ENCODE assay signal across 12 cellular contexts in genomic region chr7:44102846-44103565, GRCh38. TPM values are rescaled to one million over a fixed set of nuclear protein-coding genes. Genes with fewer than 3 reads are reported as not detected.
DNase-seq lines count a peak whose midpoint lies in the region; ATAC-seq lines count a peak whose summit lies in the region.
"Had no signal": no experiment of that assay in that cellular context is flagged by ENCODE, and none has a peak within 500 bp of the region (broad histone marks: within the 10 kb centered on the region; RNA-seq: fewer than 3 reads in every experiment).

No MANE protein-coding gene starts in this region.

- H3K4me3 ChIP-seq in right cardiac atrium (ENCODE audit: low read length) (no peak overlapping the region), stomach smooth muscle (ENCODE audit: low read length in 2 of 2) (no peak overlapping the region)

- DNase-seq in T-helper 1 cell (no peak), right cardiac atrium (peak in 2 of 3 donors; percentile 6 to 47)
- no peak for DNase-seq in activated T-helper 1 cell treated with anti-CD3 and anti-CD28 coated beads, Interleukin-12 subunit alpha, Interleukin-12 subunit beta, Interleukin-2, Interleukin-4 antibody, amounts not matched to agents 30 ng/mL and 10 ng/mL and 1 ng/mL, durations not matched to agents 14 hours and 24 hours and 36 hours (ENCODE audit: low spot score)
- DNase-seq in stimulated activated CD4-positive, alpha-beta T cell treated with anti-CD3 and anti-CD28 coated beads, Interleukin-4, amount 100 ng/mL, for 1 hour: no peak
- DNase-seq: 8988T had no signal

- H3K4me1 ChIP-seq in right cardiac atrium (ENCODE audit: control insufficient read depth, insufficient read depth, low read length) (no peaks in the 10 kb centered on the region), stomach smooth muscle (ENCODE audit: control insufficient read depth, insufficient read depth, low read length) (peaks cover 37% of the 10 kb centered on the region)

- H3K36me3 Mint-ChIP-seq in T-helper 1 cell treated with Interleukin-12 subunit alpha and Interleukin-12 subunit beta and Interleukin-4 antibody, amounts not matched to agents 30 μg/mL and 1 μg/mL, for 36 hours (ENCODE audit: low read depth): no peaks in the 10 kb centered on the region
- no peaks in the 10 kb centered on the region for H3K36me3 Mint-ChIP-seq in activated T-helper 1 cell treated with anti-CD3 and anti-CD28 coated beads, Interleukin-12 subunit alpha, Interleukin-12 subunit beta, Interleukin-2, Interleukin-4 antibody, amounts not matched to agents 30 ng/mL and 10 ng/mL and 1 ng/mL, durations not matched to agents 14 hours and 24 hours and 36 hours (ENCODE audit: low read depth)

- peaks cover 0 to under 1% of the 10 kb centered on the region in 2 donors for H3K36me3 ChIP-seq in stomach smooth muscle (ENCODE audit: control insufficient read depth in 2 of 2, insufficient read depth in 2 of 2, low read length in 2 of 2)

- WGBS in right cardiac atrium: 74% methylated on average over 8 of the region's 8 CpGs

- H3K27me3 ChIP-seq in right cardiac atrium (ENCODE audit: control insufficient read depth, insufficient read depth) (no peaks in the 10 kb centered on the region), stomach smooth muscle (ENCODE audit: control insufficient read depth in 1 of 2, insufficient read depth in 2 of 2, low read length in 2 of 2) (peaks cover 2 to 28% of the 10 kb centered on the region in 2 donors)

- peak overlapping the region; percentile 49 for H3K4me3 Mint-ChIP-seq in T-helper 1 cell treated with Interleukin-12 subunit alpha and Interleukin-12 subunit beta and Interleukin-4 antibody, amounts not matched to agents 30 μg/mL and 1 μg/mL, for 36 hours
- peak overlapping the region; percentile 74 for H3K4me3 Mint-ChIP-seq in activated T-helper 1 cell treated with anti-CD3 and anti-CD28 coated beads, Interleukin-12 subunit alpha, Interleukin-12 subunit beta, Interleukin-2, Interleukin-4 antibody, amounts not matched to agents 30 ng/mL and 10 ng/mL and 1 ng/mL, durations not matched to agents 14 hours and 24 hours and 36 hours

- no peaks in the 10 kb centered on the region for H3K9me3 ChIP-seq in right cardiac atrium (ENCODE audit: control insufficient read depth, low read length)
- H3K9me3 ChIP-seq in stomach smooth muscle (ENCODE audit: control insufficient read depth in 2 of 2, low read length in 2 of 2): no peaks in the 10 kb centered on the region

- H3K9ac ChIP-seq in stomach smooth muscle (ENCODE audit: low read length in 2 of 2): peak overlapping the region in 1 of 2 donors; percentile 5

- H3K9me3 Mint-ChIP-seq in T-helper 1 cell treated with Interleukin-12 subunit alpha and Interleukin-12 subunit beta and Interleukin-4 antibody, amounts not matched to agents 30 μg/mL and 1 μg/mL, for 36 hours: no peaks in the 10 kb centered on the region
- H3K9me3 Mint-ChIP-seq in activated T-helper 1 cell treated with anti-CD3 and anti-CD28 coated beads, Interleukin-12 subunit alpha, Interleukin-12 subunit beta, Interleukin-2, Interleukin-4 antibody, amounts not matched to agents 30 ng/mL and 10 ng/mL and 1 ng/mL, durations not matched to agents 14 hours and 24 hours and 36 hours: no peaks in the 10 kb centered on the region

- peaks cover 19% of the 10 kb centered on the region for H3K27me3 Mint-ChIP-seq in T-helper 1 cell treated with Interleukin-12 subunit alpha and Interleukin-12 subunit beta and Interleukin-4 antibody, amounts not matched to agents 30 μg/mL and 1 μg/mL, for 36 hours (ENCODE audit: low read depth)
- peaks cover 20% of the 10 kb centered on the region for H3K27me3 Mint-ChIP-seq in activated T-helper 1 cell treated with anti-CD3 and anti-CD28 coated beads, Interleukin-12 subunit alpha, Interleukin-12 subunit beta, Interleukin-2, Interleukin-4 antibody, amounts not matched to agents 30 ng/mL and 10 ng/mL and 1 ng/mL, durations not matched to agents 14 hours and 24 hours and 36 hours (ENCODE audit: insufficient read depth)

- H3K27ac ChIP-seq in right cardiac atrium (ENCODE audit: low read length) (peak overlapping the region; percentile 1), stomach smooth muscle (ENCODE audit: low read length) (peak overlapping the region; percentile 41)

- H3K27ac Mint-ChIP-seq in T-helper 1 cell treated with Interleukin-12 subunit alpha and Interleukin-12 subunit beta and Interleukin-4 antibody, amounts not matched to agents 30 μg/mL and 1 μg/mL, for 36 hours: no peak overlapping the region
- no peak overlapping the region for H3K27ac Mint-ChIP-seq in activated T-helper 1 cell treated with anti-CD3 and anti-CD28 coated beads, Interleukin-12 subunit alpha, Interleukin-12 subunit beta, Interleukin-2, Interleukin-4 antibody, amounts not matched to agents 30 ng/mL and 10 ng/mL and 1 ng/mL, durations not matched to agents 14 hours and 24 hours and 36 hours

- ATAC-seq in right cardiac atrium: no peak
- ATAC-seq in HG02759 (IDR thresholded peaks at IDR 0.05; ENCODE audit: unreplicated experiment): no peak
- no peak for ATAC-seq in GM18870 (IDR thresholded peaks at IDR 0.05; ENCODE audit: unreplicated experiment)

- peaks cover 7% of the 10 kb centered on the region for H3K4me1 Mint-ChIP-seq in T-helper 1 cell treated with Interleukin-12 subunit alpha and Interleukin-12 subunit beta and Interleukin-4 antibody, amounts not matched to agents 30 μg/mL and 1 μg/mL, for 36 hours (ENCODE audit: low read depth)
- peaks cover 11% of the 10 kb centered on the region for H3K4me1 Mint-ChIP-seq in activated T-helper 1 cell treated with anti-CD3 and anti-CD28 coated beads, Interleukin-12 subunit alpha, Interleukin-12 subunit beta, Interleukin-2, Interleukin-4 antibody, amounts not matched to agents 30 ng/mL and 10 ng/mL and 1 ng/mL, durations not matched to agents 14 hours and 24 hours and 36 hours (ENCODE audit: low read depth)

- intact Hi-C loops in activated T-helper 1 cell treated with anti-CD3 and anti-CD28 coated beads, Interleukin-12 subunit alpha, Interleukin-12 subunit beta, Interleukin-2, Interleukin-4 antibody, amounts not matched to agents 30 ng/mL and 10 ng/mL and 1 ng/mL, durations not matched to agents 14 hours and 24 hours and 36 hours (cut with micrococcal nuclease): no loop called here
- intact Hi-C loops in right cardiac atrium (cut with DNase I): no loop called here

RNA-seq across cellular contexts. Expression of gene AEBP1, which starts 1.1 kb away (rescaled TPM):
- total RNA-seq in activated T-helper 1 cell treated with anti-CD3 and anti-CD28 coated beads, Interleukin-12 subunit alpha, Interleukin-12 subunit beta, Interleukin-2, Interleukin-4 antibody, amounts not matched to agents 30 ng/mL and 10 ng/mL and 1 ng/mL, durations not matched to agents 14 hours and 24 hours and 36 hours: 17.0 and 17.2 TPM in 2 replicates
- total RNA-seq in right cardiac atrium: 100 to 1,000 TPM in 2 of 4 donors, 10 to 100 TPM in 2; 81.0 to 124 (median 103) TPM
- 62.8 TPM for polyA plus RNA-seq in right cardiac atrium
- total RNA-seq: M059J had no signal

RNA-seq across cellular contexts. Expression of gene POLD2, which starts 20.3 kb away (rescaled TPM):
- total RNA-seq in activated T-helper 1 cell treated with anti-CD3 and anti-CD28 coated beads, Interleukin-12 subunit alpha, Interleukin-12 subunit beta, Interleukin-2, Interleukin-4 antibody, amounts not matched to agents 30 ng/mL and 10 ng/mL and 1 ng/mL, durations not matched to agents 14 hours and 24 hours and 36 hours: 234 and 250 TPM in 2 replicates
- 100 to 1,000 TPM in 1 of 4 donors, 10 to 100 TPM in 3; 85.8 to 110 (median 99.0) TPM for total RNA-seq in right cardiac atrium
- polyA plus RNA-seq in right cardiac atrium: 86.6 TPM

RNA-seq across cellular contexts. Expression of gene POLM, which starts 20.7 kb away (rescaled TPM):
- 36.9 and 41.7 TPM in 2 replicates for total RNA-seq in activated T-helper 1 cell treated with anti-CD3 and anti-CD28 coated beads, Interleukin-12 subunit alpha, Interleukin-12 subunit beta, Interleukin-2, Interleukin-4 antibody, amounts not matched to agents 30 ng/mL and 10 ng/mL and 1 ng/mL, durations not matched to agents 14 hours and 24 hours and 36 hours
- total RNA-seq in right cardiac atrium: 10 to 100 TPM; 24.5 to 28.9 (median 25.8) TPM
- 16.6 TPM for polyA plus RNA-seq in right cardiac atrium

RNA-seq across cellular contexts. Expression of gene PGAM2, which starts 37.6 kb away (rescaled TPM):
- total RNA-seq in activated T-helper 1 cell treated with anti-CD3 and anti-CD28 coated beads, Interleukin-12 subunit alpha, Interleukin-12 subunit beta, Interleukin-2, Interleukin-4 antibody, amounts not matched to agents 30 ng/mL and 10 ng/mL and 1 ng/mL, durations not matched to agents 14 hours and 24 hours and 36 hours: 0.42 and 0.78 TPM in 2 replicates
- 1,000 to 10,000 TPM in 2 of 4 donors, 100 to 1,000 TPM in 2; 946 to 1,159 (median 1,024) TPM for total RNA-seq in right cardiac atrium
- polyA plus RNA-seq in right cardiac atrium: 2,530 TPM
- total RNA-seq: glomerular endothelial cell had no signal
- polyA plus RNA-seq: neural cell had no signal

RNA-seq across cellular contexts. Expression of gene MYL7, which starts 38.1 kb away (rescaled TPM):
- not detected in 2 replicates for total RNA-seq in activated T-helper 1 cell treated with anti-CD3 and anti-CD28 coated beads, Interleukin-12 subunit alpha, Interleukin-12 subunit beta, Interleukin-2, Interleukin-4 antibody, amounts not matched to agents 30 ng/mL and 10 ng/mL and 1 ng/mL, durations not matched to agents 14 hours and 24 hours and 36 hours
- total RNA-seq in right cardiac atrium: over 10,000 TPM; 13,263 to 15,323 (median 14,734) TPM
- polyA plus RNA-seq in right cardiac atrium: 28,570 TPM
- total RNA-seq: glomerular endothelial cell, M059J had no signal

Comparison
In these comparisons a context has a peak if more than half of its experiments do, and no peak if none do; other contexts are left out.
1. DNase-seq: peak in right cardiac atrium (2 of 3); none in T-helper 1 cell (0 of 5), activated T-helper 1 cell treated with anti-CD3 and anti-CD28 coated beads, Interleukin-12 subunit alpha, Interleukin-12 subunit beta, Interleukin-2, Interleukin-4 antibody, amounts not matched to agents 30 ng/mL and 10 ng/mL and 1 ng/mL, durations not matched to agents 14 hours and 24 hours and 36 hours (single experiment) and stimulated activated CD4-positive, alpha-beta T cell treated with anti-CD3 and anti-CD28 coated beads, Interleukin-4, amount 100 ng/mL, for 1 hour (single experiment).